14 cellular contexts compared by ENCODE assay signal in the genomic region with DNA sequence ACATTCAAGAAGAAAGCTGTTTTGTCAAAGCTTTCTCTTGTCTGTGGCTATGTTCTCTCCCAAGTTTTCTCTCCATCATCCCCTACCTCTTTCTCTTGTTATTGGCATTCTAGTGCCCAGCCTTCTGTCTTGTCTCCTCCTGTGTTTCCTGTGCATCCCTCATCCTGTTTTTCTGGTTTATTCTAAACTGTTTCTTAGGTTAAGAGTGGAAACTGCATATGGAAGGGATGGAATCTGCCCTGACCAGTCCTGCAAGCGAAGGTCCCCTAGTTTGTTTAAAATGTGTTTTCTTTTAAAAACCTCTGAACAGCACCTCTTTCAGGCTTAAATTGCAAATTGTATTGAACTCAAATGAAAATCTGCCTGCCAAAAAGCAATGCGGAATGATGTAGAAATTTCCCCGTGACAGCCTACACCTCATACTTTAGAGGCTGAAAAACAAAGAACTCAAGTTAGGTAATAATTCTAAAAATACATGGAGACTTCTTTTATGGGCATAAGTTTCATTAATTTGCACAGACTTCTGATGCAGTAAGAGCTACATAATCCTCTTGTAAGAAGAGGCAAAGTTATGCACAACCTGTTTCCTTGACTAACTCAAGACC.
"Had no signal": no experiment of that assay in that cellular context is flagged by ENCODE, and none has a peak within 500 bp of the region (broad histone marks: within the 10 kb centered on the region; RNA-seq: fewer than 3 reads in every experiment).

No MANE protein-coding gene starts in this region.

- FAIRE-seq: frontal cortex had no signal

- DNase-seq: activated B cell treated with CpG ODN at 0.5 μM for 24 hours; activated CD4-positive, alpha-beta T cell treated with anti-CD3 and anti-CD28 coated beads, Interleukin-2, amount 10 ng/mL, durations not matched to agents 7 days and 5 days; activated gamma-delta T cell treated with Interleukin-2 at 50 U/mL for 16 hours; amniotic stem cell; brain microvascular endothelial cell; cerebellar nuclear complex; effector CD8-positive, alpha-beta T cell; left ventricle myocardium inferior; natural killer cell; stimulated activated CD4-positive, alpha-beta T cell treated with anti-CD3 and anti-CD28 coated beads, Interleukin-2, amount 100 ng/mL, for 48 hours; T-helper 17 cell; tibial artery had no signal

- H3K4me3 ChIP-seq: left ventricle myocardium inferior, tibial artery had no signal

- H3K27me3 ChIP-seq: brain microvascular endothelial cell, tibial artery had no signal

- H3K36me3 ChIP-seq: brain microvascular endothelial cell had no signal

- ATAC-seq: natural killer cell; stimulated activated memory B cell treated with anti-CD40 and anti-IgM and Interleukin-4, amounts not matched to agents 10 μg/mL and 1 μg/mL and 100 μg/mL, for 72 hours; T-helper 17 cell had no signal

- H3K27ac ChIP-seq: brain microvascular endothelial cell, left ventricle myocardium inferior, tibial artery had no signal

- H3K9me3 ChIP-seq: left ventricle myocardium inferior, tibial artery had no signal
